In the genomic region with DNA sequence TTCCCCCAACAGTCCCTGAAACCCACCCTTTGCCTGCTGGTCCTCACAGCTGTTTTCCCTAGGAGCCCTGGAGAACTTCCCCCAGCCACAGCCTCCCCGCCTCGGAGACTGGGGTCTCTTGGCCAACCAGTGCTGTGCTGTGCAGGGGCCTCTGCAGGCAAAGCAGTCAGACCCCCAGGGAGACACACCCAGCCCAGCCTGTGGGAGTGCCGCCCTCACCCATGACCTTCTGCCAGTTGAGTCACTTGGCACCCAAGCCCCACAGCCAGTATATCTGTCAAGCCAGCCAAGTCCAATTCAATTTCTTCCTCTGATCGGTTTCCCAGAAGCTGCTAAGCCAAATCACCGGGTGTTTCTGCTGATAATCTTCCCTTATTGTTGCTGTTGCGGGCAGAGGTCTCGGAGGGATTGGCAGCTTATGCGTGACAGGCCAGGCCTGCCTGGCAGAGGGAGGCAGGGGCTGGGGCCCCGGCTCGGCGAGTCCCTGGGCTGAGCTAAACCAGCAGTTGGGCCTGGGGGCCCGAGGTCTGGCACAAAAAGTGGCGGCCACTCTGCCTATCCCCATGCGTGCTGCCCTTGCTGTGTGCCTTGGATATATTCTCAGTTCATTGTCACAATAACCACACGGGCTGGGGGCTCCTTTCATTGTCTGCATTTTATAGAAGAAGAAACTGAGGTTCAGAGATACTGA, we compare ENCODE assay signal across 17 cellular contexts.
DNase-seq lines count a peak whose midpoint lies in the region; ATAC-seq, FAIRE-seq and TF ChIP-seq lines count a peak whose summit lies in the region.
"Had no signal": no experiment of that assay in that cellular context is flagged by ENCODE, and none has a peak within 500 bp of the region (broad histone marks: within the 10 kb centered on the region; RNA-seq: fewer than 3 reads in every experiment).

No MANE protein-coding gene starts in this region.

- ATAC-seq in esophagus mucosa (peak; percentile 87), omental fat pad (ENCODE audit: low FRiP score) (peak; percentile 83)
- ATAC-seq: activated naive CD4-positive, alpha-beta T cell treated with anti-CD3 and anti-CD28 coated beads, Interleukin-2, amount 50 U/mL, for 72 hours had no signal

- no peak for FAIRE-seq in urothelium cell line (lab: Jason Lieb, UNC)
- FAIRE-seq: endometrium, HTR-8/SVneo had no signal

- DNase-seq in CMK (ENCODE audit: low read depth) (peak; percentile 69), NCI-H446 treated with DMSO at 0.1 percent for 48 hours (lab: John Stamatoyannopoulos, UW) (peak; percentile 37), omental fat pad (ENCODE audit: low spot score) (no peak), urothelium cell line (ENCODE audit: low spot score) (no peak), NCI-H2029 (lab: John Stamatoyannopoulos, UW) (no peak), globus pallidus (ENCODE audit: low spot score) (no peak)
- DNase-seq: DMS79 treated with DMSO at 0.1 percent for 48 hours; GOT3; NCI-H1930; NCI-H526; PC-9; stimulated activated CD4-positive, alpha-beta T cell treated with anti-CD3 and anti-CD28 coated beads, Interleukin-4, amount 100 ng/mL, for 24 hours; trophoblast cell had no signal

- no peak for TF ChIP-seq CTCF in omental fat pad (IDR thresholded peaks at IDR 0.05)

Comparison
In these comparisons a context has a peak if more than half of its experiments do, and no peak if none do; other contexts are left out.
1. DNase-seq: peak in CMK (single experiment) and NCI-H446 treated with DMSO at 0.1 percent for 48 hours (single experiment); none in omental fat pad (single experiment), urothelium cell line (single experiment), NCI-H2029 (single experiment) and globus pallidus (single experiment).